16 cellular contexts compared by ENCODE assay signal in the genomic region with DNA sequence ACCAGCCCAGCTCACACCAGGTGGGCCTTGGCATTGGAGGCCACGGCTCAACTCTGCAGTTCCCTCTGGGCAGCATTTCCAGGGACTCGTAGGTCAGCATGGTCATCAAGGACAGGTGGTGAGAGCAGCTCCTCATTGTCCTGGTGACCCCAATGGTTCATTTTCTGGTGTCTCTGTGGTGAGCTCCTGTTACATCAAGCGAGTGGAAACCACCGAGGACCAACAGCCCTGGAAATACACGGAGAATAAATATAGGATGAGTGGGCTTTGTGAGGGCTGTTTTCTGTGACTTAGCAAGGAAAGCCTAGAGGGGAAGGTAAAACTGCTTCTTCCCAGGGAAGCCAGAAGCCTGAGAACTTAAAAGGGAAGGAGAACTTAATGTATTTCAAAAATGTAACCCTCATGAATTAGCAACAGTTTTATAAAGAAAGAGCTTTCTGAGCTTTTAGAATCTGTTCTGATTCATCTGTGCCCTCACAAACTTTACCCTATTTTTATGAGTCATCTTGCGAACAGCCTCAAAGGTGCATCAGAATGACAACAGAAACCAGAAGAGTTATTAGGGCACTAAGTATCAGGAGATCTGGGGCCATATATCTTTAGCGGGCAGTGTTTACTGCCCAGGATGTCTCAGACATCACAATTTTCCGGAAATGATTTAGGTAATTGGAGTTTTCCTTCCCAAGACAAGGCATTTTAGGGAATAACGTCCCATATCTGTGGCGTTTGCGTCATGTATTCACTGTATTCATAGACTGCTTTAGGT. TPM values are rescaled to one million over a fixed set of nuclear protein-coding genes. Genes with fewer than 3 reads are reported as not detected.
DNase-seq lines count a peak whose midpoint lies in the region; ATAC-seq and TF ChIP-seq lines count a peak whose summit lies in the region.
"Had no signal": no experiment of that assay in that cellular context is flagged by ENCODE, and none has a peak within 500 bp of the region (broad histone marks: within the 10 kb centered on the region; RNA-seq: fewer than 3 reads in every experiment).

No MANE protein-coding gene starts in this region.

- no peak for TF ChIP-seq CTCF in osteocyte (IDR thresholded peaks at IDR 0.05)
- no peak for TF ChIP-seq CTCF in omental fat pad (IDR thresholded peaks at IDR 0.05)

- peak; percentile 25 for DNase-seq in osteocyte (ENCODE audit: extremely low spot score, unreplicated experiment)
- DNase-seq in NCI-H1694 (lab: John Stamatoyannopoulos, UW), result no peak
- no peak for DNase-seq in amygdala (lab: John Stamatoyannopoulos, UW)
- no peak for DNase-seq in omental fat pad (ENCODE audit: low spot score)
- DNase-seq: activated gamma-delta T cell, EL, heart left ventricle, left ventricle myocardium inferior, MG63, sigmoid colon had no signal

- no peaks in the 10 kb centered on the region for H3K27me3 Mint-ChIP-seq in activated T-helper 17 cell treated with anti-CD3 and anti-CD28 coated beads, Interleukin-2, amount 50 U/mL, for 72 hours
- no peaks in the 10 kb centered on the region for H3K27me3 Mint-ChIP-seq in osteocyte (ENCODE audit: unreplicated experiment)
- H3K27me3 Mint-ChIP-seq: central memory CD8-positive, alpha-beta T cell had no signal

- ATAC-seq in GM18870 (IDR thresholded peaks at IDR 0.05; ENCODE audit: unreplicated experiment) (peak; percentile 47), HG03280 (IDR thresholded peaks at IDR 0.05; ENCODE audit: unreplicated experiment) (peak; percentile 63), omental fat pad (ENCODE audit: low FRiP score) (no peak)
- peak; percentile 98 for ATAC-seq in activated T-helper 17 cell treated with anti-CD3 and anti-CD28 coated beads, Interleukin-2, amount 50 U/mL, for 72 hours (replicated peaks)
- ATAC-seq: heart left ventricle had no signal

- peak overlapping the region; percentile 92 for H3K27ac Mint-ChIP-seq in activated T-helper 17 cell treated with anti-CD3 and anti-CD28 coated beads, Interleukin-2, amount 50 U/mL, for 72 hours
- no peak overlapping the region for H3K27ac Mint-ChIP-seq in osteocyte (ENCODE audit: unreplicated experiment)
- H3K27ac Mint-ChIP-seq: nephron, WTC11 had no signal

- no peaks in the 10 kb centered on the region for H3K36me3 Mint-ChIP-seq in activated T-helper 17 cell treated with anti-CD3 and anti-CD28 coated beads, Interleukin-2, amount 50 U/mL, for 72 hours (ENCODE audit: low read depth)
- H3K36me3 Mint-ChIP-seq in osteocyte (ENCODE audit: unreplicated experiment), result no peaks in the 10 kb centered on the region
- H3K36me3 Mint-ChIP-seq: WTC11 had no signal

- H3K4me3 Mint-ChIP-seq in activated T-helper 17 cell treated with anti-CD3 and anti-CD28 coated beads, Interleukin-2, amount 50 U/mL, for 72 hours, result peak overlapping the region; percentile 71
- H3K4me3 Mint-ChIP-seq in osteocyte (ENCODE audit: unreplicated experiment), result no peak overlapping the region
- H3K4me3 Mint-ChIP-seq: central memory CD8-positive, alpha-beta T cell; nephron; WTC11 had no signal

- no peaks in the 10 kb centered on the region for H3K9me3 Mint-ChIP-seq in activated T-helper 17 cell treated with anti-CD3 and anti-CD28 coated beads, Interleukin-2, amount 50 U/mL, for 72 hours
- no peaks in the 10 kb centered on the region for H3K9me3 Mint-ChIP-seq in osteocyte (ENCODE audit: unreplicated experiment)
- H3K9me3 Mint-ChIP-seq: central memory CD8-positive, alpha-beta T cell; nephron had no signal

- H3K4me1 Mint-ChIP-seq in activated T-helper 17 cell treated with anti-CD3 and anti-CD28 coated beads, Interleukin-2, amount 50 U/mL, for 72 hours, result peaks cover 10% of the 10 kb centered on the region
- peaks cover 9% of the 10 kb centered on the region for H3K4me1 Mint-ChIP-seq in osteocyte (ENCODE audit: unreplicated experiment)
- H3K4me1 Mint-ChIP-seq: central memory CD8-positive, alpha-beta T cell; nephron had no signal

RNA-seq across cellular contexts. Expression of a gene that starts 18.7 kb away (rescaled TPM):
- 10 to 100 TPM; 12.0 to 51.2 TPM for total RNA-seq in activated T-helper 17 cell treated with anti-CD3 and anti-CD28 coated beads, Interleukin-2, amount 50 U/mL, for 72 hours
- 13.7 and 15.0 TPM in 2 replicates for total RNA-seq in osteocyte
- 10 to 100 TPM in 2 of 4 donors, 1 to 10 TPM in 2; 4.8 to 17.8 (median 10.4) TPM for total RNA-seq in omental fat pad

RNA-seq across cellular contexts. Expression of a gene that starts 24.4 kb away (rescaled TPM):
- total RNA-seq in activated T-helper 17 cell treated with anti-CD3 and anti-CD28 coated beads, Interleukin-2, amount 50 U/mL, for 72 hours, result 100 to 1,000 TPM in 1 of 2 donors, 10 to 100 TPM in 1; 68.7 to 148 TPM
- total RNA-seq in osteocyte (54.4 and 56.6 TPM in 2 replicates), omental fat pad (10 to 100 TPM; 33.2 to 96.3 (median 54.1) TPM)

RNA-seq across cellular contexts. Expression of a gene that starts 25.1 kb away (rescaled TPM):
- total RNA-seq in activated T-helper 17 cell treated with anti-CD3 and anti-CD28 coated beads, Interleukin-2, amount 50 U/mL, for 72 hours, result 100 to 1,000 TPM; 176 to 233 TPM
- 0.44 and 1.1 TPM in 2 replicates for total RNA-seq in osteocyte
- 1 to 10 TPM; 4.1 to 9.6 (median 6.5) TPM for total RNA-seq in omental fat pad

RNA-seq across cellular contexts. Expression of a gene that starts 42.4 kb away (rescaled TPM):
- 100 to 1,000 TPM; 218 to 235 TPM for total RNA-seq in activated T-helper 17 cell treated with anti-CD3 and anti-CD28 coated beads, Interleukin-2, amount 50 U/mL, for 72 hours
- total RNA-seq in osteocyte (185 and 191 TPM in 2 replicates), omental fat pad (100 to 1,000 TPM; 204 to 415 (median 362) TPM)

Comparison
In these comparisons a context has a peak if more than half of its experiments do, and no peak if none do; other contexts are left out.
1. RNA of a gene that starts 25.1 kb away (total RNA-seq): 176 to 233 TPM in activated T-helper 17 cell treated with anti-CD3 and anti-CD28 coated beads, Interleukin-2, amount 50 U/mL, for 72 hours; 4.1 to 9.6 TPM in omental fat pad and 0.44 to 1.1 TPM in osteocyte; every median in the first group is over 10 times any median in the second.